Comparison of ENCODE assay signal across 8 cellular contexts in genomic region chr12:49129332-49130150, GRCh38. TPM values are rescaled to one million over a fixed set of nuclear protein-coding genes. Genes with fewer than 3 reads are reported as not detected.
A peak's percentile ranks its signal among the peaks of the same experiment; 100 is the strongest.
DNase-seq lines count a peak whose midpoint lies in the region; ATAC-seq, FAIRE-seq and TF ChIP-seq lines count a peak whose summit lies in the region.

No MANE protein-coding gene starts in this region.

- CTCF ChIA-PET in HEK293T (lab: Yijun Ruan, JAX) = interaction anchor here (0.7 to 1.8 kb wide), 9 partner anchors 8 to 106 kb away, joined by 3 to 7 read pairs (median 3); no protein-coding TSS in a partner anchor

- peak overlapping the region; percentile 99 to 100 (median 100) for H3K27ac ChIP-seq in sigmoid colon

- intact Hi-C loops in sigmoid colon (cut with DNase I) = loop anchor here (2.0 kb wide), 2 partner anchors 19 to 59 kb away; partner anchors contain the start of genes LMBR1L and TUBA1A

- DNase-seq in GM12892 (ENCODE audit: insufficient read length) = no peak
- no peak for DNase-seq in fibroblast of villous mesenchyme (ENCODE audit: low read depth)
- DNase-seq in sigmoid colon = no peak
- no peak for DNase-seq in HEK293T (ENCODE audit: extremely low spot score)
- DNase-seq in SK-N-DZ (ENCODE audit: low spot score) = no peak

- TF ChIP-seq POLR2A in GM12892 (IDR thresholded peaks at IDR 0.05; ENCODE audit: low read depth, low read length) (0 out of 2 replicates have a peak, but pooled peaks have one; percentile 39), sigmoid colon (IDR thresholded peaks at IDR 0.05) (no peak)

- POLR2A ChIA-PET in HEK293T (lab: Yijun Ruan, JAX) = interaction anchor here (0.7 to 4.7 kb wide), 26 partner anchors 9 to 194 kb away, joined by 3 to 112 read pairs (median 18); partner anchors contain the start of genes KMT2D, LMBR1L, TROAP and TUBA1A

- 49 to 58% methylated on average over 18 of the region's 18 CpGs for WGBS in sigmoid colon, 2 donors

- H3K4me1 ChIP-seq in sigmoid colon = peaks cover 0 to 30% (median 27%) of the 10 kb centered on the region in 4 donors

- H3K4me3 ChIP-seq in WI38 (ENCODE audit: low read depth, low read length) (peak overlapping the region; percentile 100), fibroblast of villous mesenchyme (ENCODE audit: low read depth, low read length) (peak overlapping the region; percentile 99), sigmoid colon (peak overlapping the region in 3 of 4 donors; percentile 94 to 99 (median 96))

- no peaks in the 10 kb centered on the region for H3K27me3 ChIP-seq in sigmoid colon

- peaks cover 7 to 28% (median 15%) of the 10 kb centered on the region in 4 donors for H3K36me3 ChIP-seq in sigmoid colon

- TF ChIP-seq CTCF in WI38 (IDR thresholded peaks at IDR 0.05; ENCODE audit: low read depth, low read length) (no peak), fibroblast of villous mesenchyme (IDR thresholded peaks at IDR 0.05; ENCODE audit: insufficient read depth, low read depth, low read length) (no peak), sigmoid colon (IDR thresholded peaks at IDR 0.05) (no peak)

- TF ChIP-seq EP300 in sigmoid colon (IDR thresholded peaks at IDR 0.05) = no peak

- no peak for FAIRE-seq in GM12892 (lab: Jason Lieb, UNC)

- ATAC-seq in GM18873 (IDR thresholded peaks at IDR 0.05; ENCODE audit: low FRiP score, unreplicated experiment) (no peak), GM21529 (IDR thresholded peaks at IDR 0.05; ENCODE audit: unreplicated experiment) (no peak)

- no peaks in the 10 kb centered on the region for H3K9me3 ChIP-seq in sigmoid colon

TF ChIP-seq in HEK293T, 16 proteins besides CTCF, POLR2A, EP300 and RAD21:
- no peak for TF ChIP-seq ZNF384 (IDR thresholded peaks at IDR 0.05)
- TF ChIP-seq BHLHE40 (IDR thresholded peaks at IDR 0.05; ENCODE audit: borderline replicate concordance) = no peak
- TF ChIP-seq LEF1 (IDR thresholded peaks at IDR 0.05; ENCODE audit: borderline replicate concordance) = no peak
- no peak for TF ChIP-seq TARDBP (IDR thresholded peaks at IDR 0.05)
- TF ChIP-seq ARNT (IDR thresholded peaks at IDR 0.05) = no peak
- no peak for TF ChIP-seq SUZ12 (IDR thresholded peaks at IDR 0.05)
- no peak for TF ChIP-seq HDGF (IDR thresholded peaks at IDR 0.05; ENCODE audit: borderline replicate concordance)
- no peak for TF ChIP-seq SP1 (IDR thresholded peaks at IDR 0.05)
- no peak for TF ChIP-seq FOXM1 (IDR thresholded peaks at IDR 0.05; ENCODE audit: borderline replicate concordance)
- TF ChIP-seq FOXK2 (IDR thresholded peaks at IDR 0.05) = no peak
- TF ChIP-seq, protein P1, sequence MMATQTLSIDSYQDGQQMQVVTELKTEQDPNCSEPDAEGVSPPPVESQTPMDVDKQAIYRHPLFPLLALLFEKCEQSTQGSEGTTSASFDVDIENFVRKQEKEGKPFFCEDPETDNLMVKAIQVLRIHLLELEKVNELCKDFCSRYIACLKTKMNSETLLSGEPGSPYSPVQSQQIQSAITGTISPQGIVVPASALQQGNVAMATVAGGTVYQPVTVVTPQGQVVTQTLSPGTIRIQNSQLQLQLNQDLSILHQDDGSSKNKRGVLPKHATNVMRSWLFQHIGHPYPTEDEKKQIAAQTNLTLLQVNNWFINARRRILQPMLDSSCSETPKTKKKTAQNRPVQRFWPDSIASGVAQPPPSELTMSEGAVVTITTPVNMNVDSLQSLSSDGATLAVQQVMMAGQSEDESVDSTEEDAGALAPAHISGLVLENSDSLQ (IDR thresholded peaks at IDR 0.05) = no peak
- TF ChIP-seq NFRKB (IDR thresholded peaks at IDR 0.05) = no peak
- no peak for TF ChIP-seq FOXA1 (IDR thresholded peaks at IDR 0.05)

RNA-seq across cellular contexts. Expression of gene TUBA1B, which starts 1.7 kb away (rescaled TPM):
- 1,175 TPM for polyA plus RNA-seq in GM12892 (2012; ENCODE audit: missing spikeins)
- total RNA-seq in fibroblast of villous mesenchyme (1,457 and 1,471 TPM in 2 replicates), sigmoid colon (100 to 1,000 TPM; 651 to 712 (median 682) TPM)
- polyA plus RNA-seq in sigmoid colon = 1,000 to 10,000 TPM in 1 of 3 donors, 100 to 1,000 TPM in 2; 482 to 1,083 (median 767) TPM
- 4,089 and 4,487 TPM in 2 replicates for polyA plus RNA-seq in SK-N-DZ (2014; cell fraction: cytosol; rRNA removed)
- 1,364 and 1,619 TPM in 2 replicates for polyA plus RNA-seq in SK-N-DZ (2014; cell fraction: nucleus; rRNA removed)

RNA-seq across cellular contexts. Expression of gene LMBR1L, which starts 18.9 kb away (rescaled TPM):
- polyA plus RNA-seq in GM12892 (2012; ENCODE audit: missing spikeins) = 28.0 TPM
- total RNA-seq in fibroblast of villous mesenchyme (47.9 and 71.2 TPM in 2 replicates), sigmoid colon (10 to 100 TPM; 34.6 to 82.3 (median 51.5) TPM)
- polyA plus RNA-seq in sigmoid colon = 10 to 100 TPM in 2 of 3 donors, 1 to 10 TPM in 1; 7.8 to 41.4 (median 10.2) TPM
- 39.9 and 61.0 TPM in 2 replicates for polyA plus RNA-seq in SK-N-DZ (2014; cell fraction: cytosol; rRNA removed)
- 254 and 255 TPM in 2 replicates for polyA plus RNA-seq in SK-N-DZ (2014; cell fraction: nucleus; rRNA removed)

RNA-seq across cellular contexts. Expression of gene DHH, which starts 34.9 kb away (rescaled TPM):
- polyA plus RNA-seq in GM12892 (2012; ENCODE audit: missing spikeins) = not detected
- total RNA-seq in fibroblast of villous mesenchyme (not detected in 2 replicates), sigmoid colon (under 1 TPM in 2 of 4 donors, not detected in 2; 0.14 to 0.83 TPM)
- polyA plus RNA-seq in sigmoid colon = under 1 TPM in 1 of 3 donors, not detected in 2; 0.63 TPM
- 0.21 TPM in 1 of 2 replicates, not detected in the other for polyA plus RNA-seq in SK-N-DZ (2014; cell fraction: cytosol; rRNA removed)
- polyA plus RNA-seq in SK-N-DZ (2014; cell fraction: nucleus; rRNA removed) = 0.47 and 1.3 TPM in 2 replicates

RNA-seq across cellular contexts. Expression of gene TUBA1A, which starts 59.3 kb away (rescaled TPM):
- 72.0 TPM for polyA plus RNA-seq in GM12892 (2012; ENCODE audit: missing spikeins)
- total RNA-seq in fibroblast of villous mesenchyme (834 and 982 TPM in 2 replicates), sigmoid colon (100 to 1,000 TPM; 614 to 677 (median 635) TPM)
- 100 to 1,000 TPM in 1 of 3 donors, 10 to 100 TPM in 2; 20.1 to 129 (median 41.4) TPM for polyA plus RNA-seq in sigmoid colon
- 3,823 and 4,070 TPM in 2 replicates for polyA plus RNA-seq in SK-N-DZ (2014; cell fraction: cytosol; rRNA removed)
- 973 and 1,840 TPM in 2 replicates for polyA plus RNA-seq in SK-N-DZ (2014; cell fraction: nucleus; rRNA removed)

RNA-seq across cellular contexts. Expression of gene RHEBL1, which starts 59.8 kb away (rescaled TPM):
- 12.5 TPM for polyA plus RNA-seq in GM12892 (2012; ENCODE audit: missing spikeins)
- total RNA-seq in fibroblast of villous mesenchyme (0.64 and 0.86 TPM in 2 replicates), sigmoid colon (under 1 TPM in 1 of 4 donors, not detected in 3; 0.36 TPM)
- 1 to 10 TPM in 1 of 3 donors, not detected in 2; 2.2 TPM for polyA plus RNA-seq in sigmoid colon
- 14.2 and 19.6 TPM in 2 replicates for polyA plus RNA-seq in SK-N-DZ (2014; cell fraction: cytosol; rRNA removed)
- polyA plus RNA-seq in SK-N-DZ (2014; cell fraction: nucleus; rRNA removed) = 14.3 and 15.4 TPM in 2 replicates
